26 cellular contexts compared by ENCODE assay signal in the genomic region with DNA sequence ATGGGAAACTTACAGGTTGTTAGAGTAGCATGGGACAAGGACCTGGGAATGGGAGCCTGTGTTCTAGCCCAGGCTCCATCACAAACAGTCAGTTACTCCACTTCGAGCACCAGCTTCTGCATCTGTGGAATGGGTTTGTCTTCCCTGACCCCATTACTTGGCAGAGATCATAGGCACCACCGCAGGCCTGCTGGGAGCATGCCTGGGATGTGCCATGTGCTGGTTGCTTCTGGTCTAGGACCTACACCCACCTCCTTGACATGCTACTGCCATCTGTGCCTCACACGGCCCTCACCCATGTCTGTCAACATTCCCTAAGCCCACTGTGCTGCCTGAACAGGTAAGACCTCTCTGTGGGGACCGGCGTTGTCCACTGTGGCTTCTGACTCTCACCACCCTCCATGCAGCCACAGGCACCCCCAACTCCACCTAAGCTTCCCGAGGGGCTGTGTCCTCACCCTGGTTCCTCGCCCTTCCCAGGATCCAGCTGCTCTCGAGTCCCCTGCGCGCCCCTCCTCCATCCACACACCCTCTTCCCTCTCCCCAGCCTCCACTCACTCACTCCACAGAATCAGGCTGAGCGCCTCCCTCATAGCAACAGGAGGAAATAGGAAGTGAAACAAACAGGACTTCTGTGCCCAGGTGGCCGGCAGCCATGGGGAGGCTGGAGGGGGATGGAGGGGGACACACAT.
A peak's percentile ranks its signal among the peaks of the same experiment; 100 is the strongest.
DNase-seq lines count a peak whose midpoint lies in the region; ATAC-seq, FAIRE-seq and TF ChIP-seq lines count a peak whose summit lies in the region.
"Had no signal": no experiment of that assay in that cellular context is flagged by ENCODE, and none has a peak within 500 bp of the region (broad histone marks: within the 10 kb centered on the region; RNA-seq: fewer than 3 reads in every experiment).

No MANE protein-coding gene starts in this region.

- no peak for FAIRE-seq in GM12891 (lab: Jason Lieb, UNC)
- FAIRE-seq in GM12878 (lab: Jason Lieb, UNC), result no peak
- no peak for FAIRE-seq in HepG2 (lab: Jason Lieb, UNC)
- FAIRE-seq: GM18507 had no signal

- BruUV-seq in GM12878 (replicated peaks; lab: Mats Ljungman, UMichigan) (no TSS peak), HepG2 (replicated peaks; lab: Mats Ljungman, UMichigan) (no TSS peak)

- H3K4me1 Mint-ChIP-seq in activated CD4-positive, alpha-beta memory T cell treated with anti-CD3 and anti-CD28 coated beads for 36 hours (ENCODE audit: low read depth), result no peaks in the 10 kb centered on the region
- H3K4me1 Mint-ChIP-seq: nephron had no signal

- 42% methylated on average over 11 of the region's 12 CpGs for WGBS in GM12878 (ENCODE audit: insufficient coverage, insufficient replicate concordance, low lambda C conversion rate, missing lambda C conversion rate)
- 57% methylated on average over 10 of the region's 12 CpGs for whole genome bisulfite sequencing in HepG2 (ENCODE audit: low lambda C conversion rate)

- no peaks in the 10 kb centered on the region for H4K20me1 ChIP-seq in GM12878 (ENCODE audit: control insufficient read depth, insufficient read depth)
- H4K20me1 ChIP-seq in HepG2 (ENCODE audit: insufficient read depth, low read length), result no peaks in the 10 kb centered on the region

- no peak overlapping the region for H3K4me2 ChIP-seq in GM12878 (ENCODE audit: control insufficient read depth, insufficient read depth)
- peak overlapping the region; percentile 70 for H3K4me2 ChIP-seq in HepG2 (ENCODE audit: low read depth, low read length)

- no peak overlapping the region for H3K4me3 Mint-ChIP-seq in activated CD4-positive, alpha-beta memory T cell treated with anti-CD3 and anti-CD28 coated beads for 36 hours
- H3K4me3 Mint-ChIP-seq: nephron had no signal

- H3K27me3 ChIP-seq in GM12878 (replicated peaks in 1 of 2; ENCODE audit: control insufficient read depth in 2 of 2, insufficient read depth in 2 of 2, low read length in 1 of 2), result no peaks in the 10 kb centered on the region; a peak in 1 of 4 replicates
- no peaks in the 10 kb centered on the region; a peak in 2 of 5 replicates for H3K27me3 ChIP-seq in HepG2 (ENCODE audit: control insufficient read depth in 1 of 2, insufficient read depth in 2 of 2, low read length in 2 of 2)
- H3K27me3 ChIP-seq: body of pancreas, stomach, thyroid gland had no signal

- H3K36me3 ChIP-seq in GM12878 (ENCODE audit: control insufficient read depth in 2 of 2, insufficient read depth in 2 of 2, low read length in 1 of 2) (no peaks in the 10 kb centered on the region), HepG2 (replicated peaks in 1 of 2; ENCODE audit: control insufficient read depth in 1 of 2, insufficient read depth in 2 of 2, low read length in 2 of 2) (no peaks in the 10 kb centered on the region)
- H3K36me3 ChIP-seq: stomach, thyroid gland had no signal

- RAD21 ChIA-PET in GM12878 (lab: Charles Lee; ENCODE audit: unreplicated experiment), result no interaction called here

- SMC1A ChIA-PET in GM12878 (lab: Charles Lee; ENCODE audit: uncharacterized antibody, unreplicated experiment), result no interaction called here

- no peak overlapping the region for H3K27ac Mint-ChIP-seq in activated CD4-positive, alpha-beta memory T cell treated with anti-CD3 and anti-CD28 coated beads for 36 hours
- H3K27ac Mint-ChIP-seq: nephron had no signal

- H3K79me2 ChIP-seq in GM12878 (ENCODE audit: control insufficient read depth, insufficient read depth, low read length) (no peaks in the 10 kb centered on the region), HepG2 (ENCODE audit: insufficient read depth, low read length) (no peaks in the 10 kb centered on the region)

- H3K9ac ChIP-seq in GM12878 (ENCODE audit: control insufficient read depth, insufficient read depth, low read length), result no peak overlapping the region
- H3K9ac ChIP-seq in HepG2 (ENCODE audit: insufficient read depth, low read depth, low read length), result no peak overlapping the region

- H2AFZ ChIP-seq in GM12878 (ENCODE audit: control insufficient read depth, low read depth, low read length) (no peak overlapping the region), HepG2 (ENCODE audit: low read length) (peak overlapping the region; percentile 72)

- TF ChIP-seq POLR2A in GM12891 (IDR thresholded peaks at IDR 0.05; ENCODE audit: low read depth, low read length) (no peak), GM12878 (IDR thresholded peaks at IDR 0.05; ENCODE audit: low read depth, low read length) (no peak), HepG2 (IDR thresholded peaks at IDR 0.05; ENCODE audit: insufficient read depth in 1 of 2, low read depth in 2 of 2, low read length in 2 of 2) (no peak)

- H3K4me1 ChIP-seq in GM12878 (ENCODE audit: control insufficient read depth, insufficient read depth, low read length) (no peaks in the 10 kb centered on the region), HepG2 (ENCODE audit: insufficient read depth, low read length) (no peaks in the 10 kb centered on the region)
- H3K4me1 ChIP-seq: body of pancreas, stomach, thyroid gland had no signal

- no peak for TF ChIP-seq EP300 in GM12878 (IDR thresholded peaks at IDR 0.05; ENCODE audit: borderline replicate concordance in 1 of 2, control insufficient read depth in 1 of 2, low read depth in 2 of 2, low read length in 2 of 2)
- TF ChIP-seq EP300 in HepG2 (IDR thresholded peaks at IDR 0.05; ENCODE audit: low read depth in 2 of 2, low read length in 2 of 2), result no peak
- TF ChIP-seq EP300 in HepG2 (CRISPR knock-in tag; IDR thresholded peaks at IDR 0.05; ENCODE audit: borderline replicate concordance), result no peak

- H3K27ac ChIP-seq in GM12878 (ENCODE audit: control insufficient read depth, insufficient read depth) (no peak overlapping the region), HepG2 (ENCODE audit: extremely low read length, insufficient read depth, low read length) (no peak overlapping the region)
- H3K27ac ChIP-seq: body of pancreas, HL-60, skin epidermis, stomach, thyroid gland had no signal

- TF ChIP-seq CTCF in GM12878 (IDR thresholded peaks at IDR 0.05 in 2 of 3, conservative IDR thresholded peaks at IDR 0.05 in 1 of 3; ENCODE audit: control insufficient read depth in 2 of 3, extremely low read depth in 1 of 3, insufficient read depth in 1 of 3, low read depth in 3 of 3, low read length in 3 of 3), result no peak
- peak; percentile 26; the same call in 1 of the 2 replicates for TF ChIP-seq CTCF in HepG2 (CRISPR knock-in tag; IDR thresholded peaks at IDR 0.05)

- ATAC-seq in GM12878 (peak; percentile 22; the same call in 1 of the 3 replicates), HepG2 (peak; percentile 92), GM19452 (IDR thresholded peaks at IDR 0.05; ENCODE audit: unreplicated experiment) (no peak)
- ATAC-seq: body of pancreas had no signal

- H3K9me3 ChIP-seq in GM12878 (replicated peaks; ENCODE audit: control insufficient read depth, insufficient read depth, low read length) (no peaks in the 10 kb centered on the region), HepG2 (ENCODE audit: low read length) (peaks cover 12% of the 10 kb centered on the region)
- H3K9me3 ChIP-seq: thyroid gland had no signal

- H3K9me3 Mint-ChIP-seq in activated CD4-positive, alpha-beta memory T cell treated with anti-CD3 and anti-CD28 coated beads for 36 hours, result peaks cover 13% of the 10 kb centered on the region

- CTCF ChIA-PET in GM12878 (lab: Yijun Ruan, JAX), result no interaction called here
- CTCF ChIA-PET in HepG2 (lab: Yijun Ruan, JAX; ENCODE audit: low intra/inter-chr PET ratio, low total read pairs), result no interaction called here
- CTCF ChIA-PET in activated CD4-positive, alpha-beta memory T cell treated with anti-CD3 and anti-CD28 coated beads for 36 hours (lab: Charles Lee), result no interaction called here

- DNase-seq in GM12891 (ENCODE audit: insufficient read length, low spot score), result no peak
- DNase-seq in NAMALWA (ENCODE audit: low spot score), result peak; percentile 27
- DNase-seq in GM12878 (ENCODE audit: low read depth, low spot score), result no peak
- no peak for DNase-seq in HepG2 (ENCODE audit: low spot score)
- no peak for DNase-seq in activated CD8-positive, alpha-beta memory T cell treated with anti-CD3 and anti-CD28 coated beads, Interleukin-2, amount 50 U/mL, for 4 hours
- no peak for DNase-seq in activated CD4-positive, alpha-beta memory T cell treated with anti-CD3 and anti-CD28 coated beads for 36 hours
- DNase-seq in activated CD4-positive, alpha-beta T cell treated with anti-CD3 and anti-CD28 coated beads for 1 hour, result no peak
- DNase-seq: activated naive CD4-positive, alpha-beta T cell treated with Interleukin-2 at 50 U/mL for 16 hours; body of pancreas; DMS79; GF-D8; NCI-H1417; NCI-H2081 treated with DMSO at 0.1 percent for 48 hours; NCI-H446; NCI-H774; Right ventricle myocardium superior; stimulated activated CD8-positive, alpha-beta memory T cell treated with anti-CD3 and anti-CD28 coated beads, Interleukin-4, amount 100 ng/mL, for 48 hours; stomach; SW 1271; T-helper 9 cell; thyroid gland had no signal

- intact Hi-C loops in GM12878 (cut with micrococcal nuclease; ENCODE audit: unreplicated experiment), result no loop called here
- intact Hi-C loops in HepG2 (cut with micrococcal nuclease; ENCODE audit: unreplicated experiment), result no loop called here
- intact Hi-C loops in activated CD4-positive, alpha-beta memory T cell treated with anti-CD3 and anti-CD28 coated beads for 36 hours (cut with micrococcal nuclease), result no loop called here

- in situ Hi-C loops in GM12878 (cut with MboI) (no loop called here), HepG2 (cut with HindIII; ENCODE audit: extremely low pct_ligation_motif_present, low pct_unique_long_range_greater_than_20kb) (no loop called here)

- no peak for TF ChIP-seq RAD21 in GM12878 (IDR thresholded peaks at IDR 0.05; ENCODE audit: insufficient read depth, low read depth, low read length)
- TF ChIP-seq RAD21 in HepG2 (CRISPR knock-in tag; IDR thresholded peaks at IDR 0.05), result no peak

- H3K36me3 Mint-ChIP-seq in activated CD4-positive, alpha-beta memory T cell treated with anti-CD3 and anti-CD28 coated beads for 36 hours, result no peaks in the 10 kb centered on the region

- H3K4me3 ChIP-seq in GM12878 (no peak overlapping the region), HepG2 (replicated peaks in 1 of 3; ENCODE audit: insufficient read depth in 1 of 3, low read depth in 2 of 3, low read length in 3 of 3) (peak overlapping the region in 2 of 3 experiments; percentile 44 to 57; a peak in 4 of 6 replicates)
- H3K4me3 ChIP-seq: body of pancreas, skin epidermis, stomach, thyroid gland had no signal

- POLR2A ChIA-PET in GM12878 (lab: Charles Lee), result no interaction called here
- POLR2A ChIA-PET in HepG2 (lab: Yijun Ruan, JAX), result no interaction called here
- POLR2A ChIA-PET in activated CD4-positive, alpha-beta memory T cell treated with anti-CD3 and anti-CD28 coated beads for 36 hours (lab: Charles Lee), result no interaction called here

- peaks cover 1% of the 10 kb centered on the region for H3K27me3 Mint-ChIP-seq in activated CD4-positive, alpha-beta memory T cell treated with anti-CD3 and anti-CD28 coated beads for 36 hours

TF ChIP-seq in GM12891, 5 proteins besides CTCF, POLR2A, EP300 and RAD21 (continues in another document):
- no peak for TF ChIP-seq POU2F2 (IDR thresholded peaks at IDR 0.05; ENCODE audit: low read depth, low read length)
